22 cellular contexts compared by ENCODE assay signal in the genomic region with DNA sequence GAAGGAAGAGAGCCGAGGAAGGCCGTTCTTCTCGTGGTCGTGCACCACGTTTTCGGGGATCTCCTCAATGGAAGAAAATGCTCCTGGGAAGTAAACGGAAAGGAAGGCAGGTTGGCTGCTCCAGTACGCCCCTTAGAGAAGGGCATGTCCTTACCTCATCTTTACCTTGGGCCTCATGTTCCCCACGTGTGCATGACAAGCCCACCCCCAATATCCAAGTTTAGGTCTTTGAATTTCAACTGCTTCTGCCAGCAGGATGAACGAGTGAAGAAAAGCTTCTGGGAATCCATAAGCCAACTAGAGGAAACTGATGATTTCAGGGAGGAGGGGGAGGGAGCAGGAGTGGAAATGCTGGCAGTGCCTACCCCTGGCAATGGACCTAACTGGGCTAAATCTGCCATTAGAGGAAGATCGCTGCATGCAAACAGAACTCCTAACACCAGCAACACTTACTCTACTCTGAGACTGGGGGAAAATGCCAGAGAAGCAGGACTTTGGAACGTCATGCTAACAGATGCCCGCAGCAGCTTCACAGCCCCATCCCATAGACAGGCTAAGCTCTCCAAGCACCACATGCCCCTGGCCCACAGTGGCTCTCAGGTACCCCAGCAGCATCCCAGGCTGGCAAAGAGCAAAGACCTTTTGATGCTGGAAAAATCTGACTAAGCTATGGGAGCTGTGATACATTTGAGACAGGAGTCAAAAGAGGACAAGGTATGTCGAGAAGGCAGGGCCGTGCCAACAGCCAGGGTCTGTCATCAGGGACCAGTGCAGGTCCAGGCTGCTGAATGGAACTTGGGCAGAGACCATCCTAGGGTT. TPM values are rescaled to one million over a fixed set of nuclear protein-coding genes. Genes with fewer than 3 reads are reported as not detected.
DNase-seq lines count a peak whose midpoint lies in the region; ATAC-seq and TF ChIP-seq lines count a peak whose summit lies in the region.
"Had no signal": no experiment of that assay in that cellular context is flagged by ENCODE, and none has a peak within 500 bp of the region (broad histone marks: within the 10 kb centered on the region; RNA-seq: fewer than 3 reads in every experiment).

No MANE protein-coding gene starts in this region.

- H3K27me3 Mint-ChIP-seq in IgD-negative memory B cell (peaks cover 2% of the 10 kb centered on the region), osteocyte (ENCODE audit: unreplicated experiment) (no peaks in the 10 kb centered on the region), T-helper 17 cell (no peaks in the 10 kb centered on the region)
- H3K27me3 Mint-ChIP-seq: CD4-positive, alpha-beta T cell had no signal

- no peak for ATAC-seq in T-helper 17 cell

- H3K36me3 ChIP-seq in DOHH2 (ENCODE audit: control insufficient read depth, low read length), result peaks cover 24% of the 10 kb centered on the region
- H3K36me3 ChIP-seq in uterus, result no peaks in the 10 kb centered on the region

- H3K4me1 Mint-ChIP-seq in IgD-negative memory B cell, result peaks cover 16 to 27% (median 16%) of the 10 kb centered on the region in 3 donors
- H3K4me1 Mint-ChIP-seq in osteocyte (ENCODE audit: unreplicated experiment), result no peaks in the 10 kb centered on the region
- no peaks in the 10 kb centered on the region for H3K4me1 Mint-ChIP-seq in T-helper 17 cell

- intact Hi-C loops in uterus (cut with DNase I; ENCODE audit: low total_unique reads), result no loop called here

- TF ChIP-seq CTCF in DOHH2 (IDR thresholded peaks at IDR 0.05; ENCODE audit: low read depth, low read length, poor library complexity, severe bottlenecking) (no peak), osteocyte (IDR thresholded peaks at IDR 0.05) (no peak), uterus (IDR thresholded peaks at IDR 0.05) (no peak)

- TF ChIP-seq POLR2A in uterus (IDR thresholded peaks at IDR 0.05), result no peak

- H3K27ac Mint-ChIP-seq in IgD-negative memory B cell (peak overlapping the region; percentile 89 to 99 (median 98)), osteocyte (ENCODE audit: unreplicated experiment) (no peak overlapping the region), T-helper 17 cell (no peak overlapping the region)
- H3K27ac Mint-ChIP-seq: CD4-positive, alpha-beta T cell had no signal

- peaks cover 3% of the 10 kb centered on the region for H3K36me3 Mint-ChIP-seq in IgD-negative memory B cell
- peaks cover 11% of the 10 kb centered on the region for H3K36me3 Mint-ChIP-seq in osteocyte (ENCODE audit: unreplicated experiment)
- no peaks in the 10 kb centered on the region for H3K36me3 Mint-ChIP-seq in T-helper 17 cell (ENCODE audit: low read depth)

- H3K79me2 ChIP-seq in DOHH2 (ENCODE audit: control insufficient read depth, low read length), result no peaks in the 10 kb centered on the region

- H3K9me3 ChIP-seq in DOHH2 (ENCODE audit: control insufficient read depth, insufficient read depth, low read length), result no peaks in the 10 kb centered on the region
- H3K9me3 ChIP-seq in T-helper 17 cell (ENCODE audit: control insufficient read depth, low read length, poor library complexity, severe bottlenecking), result no peaks in the 10 kb centered on the region
- H3K9me3 ChIP-seq in uterus, result no peaks in the 10 kb centered on the region
- H3K9me3 ChIP-seq: BLaER1 had no signal

- peaks cover 27% of the 10 kb centered on the region for H3K4me1 ChIP-seq in DOHH2 (ENCODE audit: control insufficient read depth, low read length)
- no peaks in the 10 kb centered on the region for H3K4me1 ChIP-seq in uterus

- no peaks in the 10 kb centered on the region for H3K9me2 ChIP-seq in DOHH2 (replicated peaks; ENCODE audit: control insufficient read depth, low read length)

- H3F3A ChIP-seq in DOHH2 (ENCODE audit: control insufficient read depth, insufficient read depth), result no peaks in the 10 kb centered on the region

- H3K27me3 ChIP-seq in DOHH2 (ENCODE audit: control insufficient read depth, low read length) (no peaks in the 10 kb centered on the region), uterus (no peaks in the 10 kb centered on the region)
- H3K27me3 ChIP-seq: BLaER1 had no signal

- H4K20me1 ChIP-seq in DOHH2 (ENCODE audit: control insufficient read depth, insufficient read depth, low read depth, low read length), result no peaks in the 10 kb centered on the region
- H4K20me1 ChIP-seq: BLaER1 had no signal

- H3K4me3 Mint-ChIP-seq in IgD-negative memory B cell (peak overlapping the region; percentile 75 to 90 (median 88)), osteocyte (ENCODE audit: unreplicated experiment) (no peak overlapping the region), T-helper 17 cell (no peak overlapping the region)
- H3K4me3 Mint-ChIP-seq: CD4-positive, alpha-beta T cell had no signal

- H3K4me3 ChIP-seq in DOHH2 (ENCODE audit: low read length) (0 out of 2 replicates have a peak overlapping the region, but pooled peaks have one; percentile 3), uterus (no peak overlapping the region)
- H3K4me3 ChIP-seq: BLaER1, PC-9, SK-N-MC had no signal

- H3K9me3 Mint-ChIP-seq in IgD-negative memory B cell, result no peaks in the 10 kb centered on the region
- H3K9me3 Mint-ChIP-seq in osteocyte (ENCODE audit: unreplicated experiment), result no peaks in the 10 kb centered on the region
- H3K9me3 Mint-ChIP-seq: CD4-positive, alpha-beta T cell had no signal

- peak overlapping the region; percentile 67 for H3K4me2 ChIP-seq in DOHH2 (ENCODE audit: low read length)
- H3K4me2 ChIP-seq: BLaER1, PC-9 had no signal

- no peak overlapping the region for H3K27ac ChIP-seq in DOHH2 (ENCODE audit: low read depth, low read length)
- peak overlapping the region; percentile 5 for H3K27ac ChIP-seq in angular gyrus (ENCODE audit: low read depth, low read length)
- H3K27ac ChIP-seq in uterus, result no peak overlapping the region
- H3K27ac ChIP-seq: BLaER1, PC-9, SK-N-MC had no signal

- peak; percentile 56 for DNase-seq in osteocyte (ENCODE audit: extremely low spot score, unreplicated experiment)
- no peak for DNase-seq in T-helper 17 cell
- no peak for DNase-seq in NCI-H345 (lab: John Stamatoyannopoulos, UW)
- DNase-seq in uterus, result no peak
- DNase-seq: CD4-positive, alpha-beta T cell; COR-L47; DMS79; IMR-90; MV-4-11; NCI-H1105 treated with DMSO at 0.1 percent for 48 hours; NCI-H2029 treated with DMSO at 0.1 percent for 48 hours; NCI-H226; NCI-H524; NCI-H774; PC-9; RPMI8226; SHP77 had no signal

RNA-seq across cellular contexts. Expression of a gene that starts 21.7 kb away (rescaled TPM):
- 11.1 TPM for polyA plus RNA-seq in IgD-negative memory B cell
- total RNA-seq in osteocyte (14.4 and 17.3 TPM in 2 replicates), T-helper 17 cell (1 to 10 TPM; 2.1 to 2.8 TPM), uterus (10 to 100 TPM in 3 of 4 donors, under 1 TPM in 1; 0.88 to 38.4 (median 18.9) TPM)
- total RNA-seq: PC-9 had no signal

Comparison
In these comparisons a context has a peak if more than half of its experiments do, and no peak if none do; other contexts are left out.
1. H3K27ac Mint-ChIP-seq: peak in IgD-negative memory B cell (3 of 3); none in osteocyte (single experiment) and T-helper 17 cell (single experiment).
2. H3K4me3 Mint-ChIP-seq: peak in IgD-negative memory B cell (4 of 4); none in osteocyte (single experiment) and T-helper 17 cell (single experiment).